In genomic region chr11:34068098-34068497, GRCh38 we compare ENCODE assay signal across 10 cellular contexts. TPM values are rescaled to one million over a fixed set of nuclear protein-coding genes. Genes with fewer than 3 reads are reported as not detected.
DNase-seq lines count a peak whose midpoint lies in the region; ATAC-seq and TF ChIP-seq lines count a peak whose summit lies in the region.
"Had no signal": no experiment of that assay in that cellular context is flagged by ENCODE, and none has a peak within 500 bp of the region (broad histone marks: within the 10 kb centered on the region; RNA-seq: fewer than 3 reads in every experiment).

No MANE protein-coding gene starts in this region.

- H3K4me1 ChIP-seq in foreskin keratinocyte, result no peaks in the 10 kb centered on the region

- H3K4me3 ChIP-seq in SK-N-MC, result 0 out of 2 replicates have a peak overlapping the region, but pooled peaks have one; percentile 7

- no peak overlapping the region for H3K9ac ChIP-seq in SK-N-MC (ENCODE audit: insufficient read length)

- H3K4me1 Mint-ChIP-seq in activated T-cell treated with anti-CD3 and anti-CD28 coated beads, Interleukin-2, amount 50 U/mL, for 4 hours (ENCODE audit: low read depth), result peaks cover 63% of the 10 kb centered on the region
- H3K4me1 Mint-ChIP-seq in stimulated activated effector memory CD8-positive, alpha-beta T cell treated with anti-CD3 and anti-CD28 coated beads, Interleukin-12 subunit alpha, Interleukin-12 subunit beta, amount 100 ng/mL, for 72 hours, result peaks cover 32% of the 10 kb centered on the region

- no peaks in the 10 kb centered on the region for H3K9me3 ChIP-seq in SK-N-MC (ENCODE audit: low read depth, low read length)

- H3K27ac Mint-ChIP-seq in stimulated activated effector memory CD8-positive, alpha-beta T cell treated with anti-CD3 and anti-CD28 coated beads, Interleukin-12 subunit alpha, Interleukin-12 subunit beta, amount 100 ng/mL, for 72 hours, result peak overlapping the region; percentile 61

- H3K27ac ChIP-seq in SK-N-MC, result 0 out of 2 replicates have a peak overlapping the region, but pooled peaks have one; percentile 44
- no peak overlapping the region for H3K27ac ChIP-seq in foreskin keratinocyte
- H3K27ac ChIP-seq: C4-2B had no signal

- in situ Hi-C loops in GM13977 (cut with MboI; ENCODE audit: low pct_unique_long_range_greater_than_20kb, low sequenced_read_pairs, unreplicated experiment), result no loop called here

- no peak for TF ChIP-seq CTCF in foreskin keratinocyte (conservative IDR thresholded peaks at IDR 0.05)
- no peak for TF ChIP-seq CTCF in GM13977 (IDR thresholded peaks at IDR 0.05; ENCODE audit: extremely low read depth, insufficient read depth, missing control alignments)

- ATAC-seq in activated T-cell treated with anti-CD3 and anti-CD28 coated beads, Interleukin-2, amount 50 U/mL, for 4 hours, result peak; percentile 55 to 66
- peak; percentile 35 for ATAC-seq in foreskin keratinocyte
- peak; percentile 60 for ATAC-seq in stimulated activated effector memory CD8-positive, alpha-beta T cell treated with anti-CD3 and anti-CD28 coated beads, Interleukin-12 subunit alpha, Interleukin-12 subunit beta, amount 100 ng/mL, for 72 hours
- ATAC-seq in GM21381 (IDR thresholded peaks at IDR 0.05; ENCODE audit: unreplicated experiment), result no peak

- no peaks in the 10 kb centered on the region for H3K9me3 Mint-ChIP-seq in activated T-cell treated with anti-CD3 and anti-CD28 coated beads, Interleukin-2, amount 50 U/mL, for 4 hours
- H3K9me3 Mint-ChIP-seq in stimulated activated effector memory CD8-positive, alpha-beta T cell treated with anti-CD3 and anti-CD28 coated beads, Interleukin-12 subunit alpha, Interleukin-12 subunit beta, amount 100 ng/mL, for 72 hours, result no peaks in the 10 kb centered on the region

- H3K4me3 Mint-ChIP-seq in activated T-cell treated with anti-CD3 and anti-CD28 coated beads, Interleukin-2, amount 50 U/mL, for 4 hours, result no peak overlapping the region
- no peak overlapping the region for H3K4me3 Mint-ChIP-seq in stimulated activated effector memory CD8-positive, alpha-beta T cell treated with anti-CD3 and anti-CD28 coated beads, Interleukin-12 subunit alpha, Interleukin-12 subunit beta, amount 100 ng/mL, for 72 hours

- H3K36me3 Mint-ChIP-seq in activated T-cell treated with anti-CD3 and anti-CD28 coated beads, Interleukin-2, amount 50 U/mL, for 4 hours (ENCODE audit: insufficient read depth), result peaks cover 16% of the 10 kb centered on the region
- H3K36me3 Mint-ChIP-seq in stimulated activated effector memory CD8-positive, alpha-beta T cell treated with anti-CD3 and anti-CD28 coated beads, Interleukin-12 subunit alpha, Interleukin-12 subunit beta, amount 100 ng/mL, for 72 hours, result peaks cover 88% of the 10 kb centered on the region

- no peaks in the 10 kb centered on the region for H3K27me3 Mint-ChIP-seq in activated T-cell treated with anti-CD3 and anti-CD28 coated beads, Interleukin-2, amount 50 U/mL, for 4 hours (ENCODE audit: low read depth)

- no peaks in the 10 kb centered on the region for H3K27me3 ChIP-seq in foreskin keratinocyte

- H3K36me3 ChIP-seq in SK-N-MC (ENCODE audit: insufficient read depth, low read length), result peaks cover 87% of the 10 kb centered on the region

- no peak for DNase-seq in activated T-cell treated with anti-CD3 and anti-CD28 coated beads, Interleukin-2, amount 50 U/mL, for 4 hours
- DNase-seq in activated T-cell treated with anti-CD3 and anti-CD28 coated beads, Interleukin-2, amount 50 U/mL, for 1 hour, result no peak
- DNase-seq in SK-N-MC (ENCODE audit: low read depth, low spot score) (no peak), foreskin keratinocyte (peak in 1 of 2 donors; percentile 27), medulla oblongata (ENCODE audit: extremely low spot score) (no peak), GM13977 (ENCODE audit: low spot score) (no peak)
- no peak for DNase-seq in stimulated activated effector memory CD8-positive, alpha-beta T cell treated with anti-CD3 and anti-CD28 coated beads, Interleukin-12 subunit alpha, Interleukin-12 subunit beta, amount 100 ng/mL, for 72 hours (ENCODE audit: low spot score in 2 of 2)
- DNase-seq: anterior cingulate cortex had no signal

RNA-seq across cellular contexts. Expression of gene CAPRIN1, which starts 16.6 kb away (rescaled TPM):
- total RNA-seq in activated T-cell treated with anti-CD3 and anti-CD28 coated beads, Interleukin-2, amount 50 U/mL, for 4 hours, result 100 to 1,000 TPM; 315 to 356 (median 341) TPM
- 218 and 229 TPM in 2 replicates for total RNA-seq in foreskin keratinocyte
- polyA plus RNA-seq in foreskin keratinocyte, result 87.0 and 105 TPM in 2 replicates

RNA-seq across cellular contexts. Expression of gene NAT10, which starts 37.3 kb away (rescaled TPM):
- total RNA-seq in activated T-cell treated with anti-CD3 and anti-CD28 coated beads, Interleukin-2, amount 50 U/mL, for 4 hours, result 100 to 1,000 TPM; 203 to 213 (median 213) TPM
- 50.5 and 58.7 TPM in 2 replicates for total RNA-seq in foreskin keratinocyte
- polyA plus RNA-seq in foreskin keratinocyte, result 31.9 and 39.2 TPM in 2 replicates
